In the genomic region with DNA sequence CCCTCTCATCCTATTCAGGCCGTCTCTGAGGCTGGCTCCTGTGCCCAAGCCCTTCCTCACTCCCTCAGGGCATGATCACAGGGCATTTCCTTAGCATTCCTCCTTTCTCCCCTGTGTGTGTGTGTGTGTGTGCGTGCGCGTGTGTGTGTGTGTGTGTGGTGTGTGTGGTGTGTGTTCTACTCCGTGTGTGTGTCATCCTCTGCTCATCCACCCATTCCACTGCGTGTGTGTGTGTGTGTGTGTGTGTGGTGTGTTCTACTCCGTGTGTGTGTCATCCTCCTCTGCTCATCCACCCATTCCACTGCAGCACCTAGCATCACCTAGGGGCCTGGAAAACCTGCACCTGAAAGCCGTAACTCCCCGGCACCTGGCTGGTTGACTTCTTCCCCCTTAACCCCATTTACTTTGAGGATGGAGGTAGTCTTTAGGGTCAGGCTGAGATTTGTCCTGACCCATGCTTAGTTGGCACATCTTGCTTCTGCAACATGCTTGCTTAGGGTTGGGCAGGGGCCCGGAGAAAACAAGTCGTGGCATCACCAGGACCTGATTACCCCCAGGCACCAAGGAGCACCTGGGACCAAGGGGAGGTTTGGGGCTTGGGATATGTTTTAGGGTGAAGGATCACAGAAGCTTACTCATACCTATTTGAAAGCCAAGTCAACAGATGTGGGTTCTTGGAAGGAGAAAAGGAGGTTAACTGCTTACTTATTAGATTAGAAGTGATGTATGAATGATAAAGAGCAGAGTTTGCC, we compare ENCODE assay signal across 1 cellular context.
A peak's percentile ranks its signal among the peaks of the same experiment; 100 is the strongest.
TF ChIP-seq lines count a peak whose summit lies in the region.

No MANE protein-coding gene starts in this region.

TF ChIP-seq in HepG2, 621 proteins besides CTCF, POLR2A, EP300 and RAD21:
- TF ChIP-seq POLR2G (IDR thresholded peaks at IDR 0.05; ENCODE audit: low read depth, low read length) (no peak), RBM22 (optimal IDR thresholded peaks at IDR 0.05; ENCODE audit: low read length) (peak; percentile 15), SP2 (CRISPR knock-in tag; IDR thresholded peaks at IDR 0.05) (no peak)
